Comparison of ENCODE assay signal across 8 cellular contexts in the genomic region with DNA sequence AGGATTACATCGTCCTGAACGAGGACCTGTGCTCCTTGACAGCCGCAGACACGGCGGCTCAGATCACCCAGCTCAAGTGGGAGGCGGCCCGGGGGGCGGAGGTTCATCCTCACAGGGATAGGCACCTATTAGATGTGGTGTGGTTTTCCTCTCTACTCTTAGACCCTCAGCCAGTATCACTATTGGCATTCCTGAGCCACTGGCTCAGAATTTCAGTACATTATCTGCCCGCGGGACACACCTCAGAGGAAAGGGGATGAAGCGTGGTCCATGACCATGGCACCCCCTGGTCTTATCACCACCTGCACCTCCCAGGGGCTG. TPM values are rescaled to one million over a fixed set of nuclear protein-coding genes. Genes with fewer than 3 reads are reported as not detected.
A peak's percentile ranks its signal among the peaks of the same experiment; 100 is the strongest.
DNase-seq lines count a peak whose midpoint lies in the region; FAIRE-seq and TF ChIP-seq lines count a peak whose summit lies in the region.

No MANE protein-coding gene starts in this region.

- no peak for TF ChIP-seq EP300 in H1 (IDR thresholded peaks at IDR 0.05; ENCODE audit: borderline replicate concordance in 1 of 2, low read depth in 2 of 2, low read length in 2 of 2)

- no peaks in the 10 kb centered on the region for H3K36me3 Mint-ChIP-seq in neural crest cell (ENCODE audit: low read depth)

- H3K4me1 Mint-ChIP-seq in neural crest cell = no peaks in the 10 kb centered on the region

- H4K5ac ChIP-seq in H1 (ENCODE audit: insufficient read length, low read depth, low read length) = no peak overlapping the region

- H2AK5ac ChIP-seq in H1 (ENCODE audit: low read depth, low read length) = no peak overlapping the region

- H3K27me3 ChIP-seq in HUES6 (ENCODE audit: control insufficient read depth, insufficient read depth, low read length) (peaks cover 67% of the 10 kb centered on the region), H1 (replicated peaks in 1 of 4; ENCODE audit: control insufficient read depth in 3 of 4, extremely low read depth in 1 of 4, insufficient read depth in 3 of 4, low read length in 3 of 4) (peaks cover 0 to 26% (median 18%) of the 10 kb centered on the region in 4 experiments; a peak in 5 of 7 replicates)

- peaks cover 11% of the 10 kb centered on the region; the same call in 1 of the 2 replicates for H3K23me2 ChIP-seq in H1 (ENCODE audit: low read depth, low read length)

- peak overlapping the region; percentile 49 for H3K4me3 ChIP-seq in AG04449 (ENCODE audit: low read depth, low read length)
- peak overlapping the region; percentile 81 for H3K4me3 ChIP-seq in HUES6 (ENCODE audit: low read depth, low read length)
- peak overlapping the region; percentile 52 to 89 (median 77); a peak in 7 of 8 replicates for H3K4me3 ChIP-seq in H1 (ENCODE audit: extremely low read depth in 1 of 4, insufficient read depth in 2 of 4, low read depth in 3 of 4, low read length in 4 of 4)

- no peak overlapping the region for H3K23ac ChIP-seq in H1 (ENCODE audit: insufficient read length)

- H3K79me2 ChIP-seq in H1 (ENCODE audit: control insufficient read depth in 1 of 2, insufficient read depth in 2 of 2, low read length in 2 of 2) = no peaks in the 10 kb centered on the region

- no peak overlapping the region for H2BK12ac ChIP-seq in H1 (ENCODE audit: low read depth, low read length)

- WGBS in H1 (ENCODE audit: extremely low coverage in 1 of 2, insufficient coverage in 1 of 2, insufficient read length in 1 of 2, insufficient replicate concordance in 2 of 2, low coverage in 1 of 2, low lambda C conversion rate in 2 of 2, missing lambda C conversion rate in 1 of 2), 2 experiments = 59% methylated on average over 6 of the region's 11 CpGs; no CpG with 5 or more reads in 1 of the 2 experiments

- peaks cover 90% of the 10 kb centered on the region for H3K27me3 Mint-ChIP-seq in neural crest cell (ENCODE audit: low read depth)

- no peak overlapping the region for H2BK20ac ChIP-seq in H1 (ENCODE audit: low read length)

- no peaks in the 10 kb centered on the region for H3K9me3 Mint-ChIP-seq in neural crest cell

- TF ChIP-seq POLR2A in H1 (IDR thresholded peaks at IDR 0.05; ENCODE audit: control extremely low read depth in 1 of 2, low read depth in 2 of 2, low read length in 2 of 2) = no peak

- no peak overlapping the region for H3K9ac ChIP-seq in HUES6 (ENCODE audit: low read length)
- H3K9ac ChIP-seq in H1 (replicated peaks in 1 of 4; ENCODE audit: extremely low read depth in 1 of 4, low read depth in 3 of 4, low read length in 3 of 4) = no peak overlapping the region

- CTCF ChIA-PET in AG04449 (lab: Yijun Ruan, JAX) = interaction anchor here (1.3 kb wide), 1 partner anchor 55 kb away, joined by 3 read pairs; no protein-coding TSS in a partner anchor
- CTCF ChIA-PET in H1 (lab: Charles Lee; ENCODE audit: partially characterized antibody) = interaction anchor here (1.0 to 1.8 kb wide), 3 partner anchors 42 to 96 kb away, joined by 3 to 8 read pairs (median 7); no protein-coding TSS in a partner anchor

- H3K4me3 Mint-ChIP-seq in neural crest cell = peak overlapping the region; percentile 78

- H3K36me3 ChIP-seq in HUES6 (ENCODE audit: control insufficient read depth, insufficient read depth, low read length) = no peaks in the 10 kb centered on the region
- H3K36me3 ChIP-seq in H1 (ENCODE audit: control insufficient read depth in 2 of 4, insufficient read depth in 4 of 4, low read length in 3 of 4) = no peaks in the 10 kb centered on the region

- H2BK15ac ChIP-seq in H1 (ENCODE audit: low read length) = no peak overlapping the region

- H3K4me1 ChIP-seq in HUES6 (ENCODE audit: control insufficient read depth, insufficient read depth, low read length) (peaks cover 6% of the 10 kb centered on the region), H1 (replicated peaks in 1 of 4; ENCODE audit: control insufficient read depth in 3 of 4, insufficient read depth in 4 of 4, low read length in 3 of 4) (peaks cover 0 to 6% (median 0%) of the 10 kb centered on the region in 4 experiments; a peak in 1 of 7 replicates)

- H3K14ac ChIP-seq in H1 (ENCODE audit: insufficient read length) = no peak overlapping the region

- TF ChIP-seq RAD21 in H1 (IDR thresholded peaks at IDR 0.05 in 1 of 2, conservative IDR thresholded peaks at IDR 0.05 in 1 of 2; ENCODE audit: low read depth in 2 of 2, low read length in 2 of 2) = no peak

- no peak overlapping the region for H3K27ac Mint-ChIP-seq in neural crest cell (ENCODE audit: unreplicated experiment)

- no peak overlapping the region for H2BK5ac ChIP-seq in H1 (ENCODE audit: low read depth, low read length)

- no peaks in the 10 kb centered on the region for H4K20me1 ChIP-seq in H1 (replicated peaks in 1 of 2; ENCODE audit: control insufficient read depth in 1 of 2, insufficient read depth in 2 of 2, low read length in 2 of 2)

- no peak for FAIRE-seq in H1 (lab: Jason Lieb, UNC)

- H2AFZ ChIP-seq in H1 (ENCODE audit: low read length) = peak overlapping the region; percentile 84; the same call in 1 of the 2 replicates

- H3K56ac ChIP-seq in H1 (replicated peaks; ENCODE audit: insufficient read length, low read depth, low read length) = no peak overlapping the region

- H3K4me2 ChIP-seq in H1 (ENCODE audit: insufficient read depth in 1 of 2, low read depth in 2 of 2, low read length in 2 of 2) = peak overlapping the region; percentile 64 to 92

- no peaks in the 10 kb centered on the region for H3K79me1 ChIP-seq in H1 (ENCODE audit: low read depth, low read length)

- H3K9me3 ChIP-seq in HUES6 (ENCODE audit: control insufficient read depth, insufficient read depth, low read depth, low read length) (peaks cover 5% of the 10 kb centered on the region), H1 (ENCODE audit: insufficient read depth in 2 of 2, low read depth in 1 of 2, low read length in 1 of 2) (peaks cover 0 to 3% of the 10 kb centered on the region in 2 experiments; a peak in 1 of 4 replicates)

- POLR2A ChIA-PET in AG04449 (lab: Yijun Ruan, JAX) (no interaction called here), H1 (lab: Charles Lee; ENCODE audit: partially characterized antibody) (no interaction called here)

- TF ChIP-seq CTCF in AG04449 (IDR thresholded peaks at IDR 0.05; ENCODE audit: insufficient read depth, low read length, missing control alignments) = no peak
- no peak for TF ChIP-seq CTCF in H1 (IDR thresholded peaks at IDR 0.05; ENCODE audit: control extremely low read depth in 1 of 3, insufficient read depth in 1 of 3, low read depth in 1 of 3, low read length in 3 of 3)
- TF ChIP-seq CTCF in neural crest cell (conservative IDR thresholded peaks at IDR 0.05) = no peak

- no peak overlapping the region for H3K18ac ChIP-seq in H1 (ENCODE audit: extremely low read depth, low read length)

- H2BK120ac ChIP-seq in H1 (replicated peaks; ENCODE audit: low read depth, low read length) = no peak overlapping the region

- no peak overlapping the region for H4K91ac ChIP-seq in H1 (replicated peaks; ENCODE audit: insufficient read length, low read length)

- H3K4ac ChIP-seq in H1 (replicated peaks; ENCODE audit: insufficient read length, low read depth, low read length) = no peak overlapping the region

- DNase-seq in AG04449 (ENCODE audit: low read depth, low spot score) = no peak
- DNase-seq in H1 (ENCODE audit: low read depth in 1 of 2, low spot score in 2 of 2) = no peak
- no peak for DNase-seq in neural crest cell (ENCODE audit: low read depth, low spot score)
- no peak for DNase-seq in SIG-M5 treated with dmso at 0.1 percent for 504 hours (lab: John Stamatoyannopoulos, UW; ENCODE audit: unreplicated experiment)
- DNase-seq in OCI-M1 (lab: John Stamatoyannopoulos, UW) = no peak
- DNase-seq in MV-4-11 (lab: John Stamatoyannopoulos, UW) = no peak
- DNase-seq in NCI-H524 treated with DMSO at 0.1 percent for 48 hours (lab: John Stamatoyannopoulos, UW) = no peak

- H3K27ac ChIP-seq in HUES6 (ENCODE audit: low read depth, low read length) (no peak overlapping the region), H1 (ENCODE audit: low read depth, low read length) (no peak overlapping the region)

- no peak overlapping the region for H4K8ac ChIP-seq in H1 (ENCODE audit: extremely low read depth, insufficient read depth, low read length)

TF ChIP-seq in H1, 55 proteins besides CTCF, POLR2A, EP300 and RAD21 (continues in another document):
- TF ChIP-seq HDAC2 (IDR thresholded peaks at IDR 0.05; ENCODE audit: borderline replicate concordance in 1 of 2, low read depth in 2 of 2, low read length in 2 of 2) = no peak

RNA-seq across cellular contexts. Expression of a gene that starts 34.6 kb away (rescaled TPM):
- total RNA-seq in H1 (2021; fragmentation: NEBNext Ultra II Directional; extraction: Animal tissue kit (Norgen Biotek cat#: 25700)) = 4.4 and 4.8 TPM in 2 replicates
- polyA plus RNA-seq in H1 (2011; rRNA removed) = 3.2 and 4.2 TPM in 2 replicates
- polyA plus RNA-seq in H1 (2011; cell fraction: cytosol; rRNA removed) = 4.9 TPM
- 7.8 TPM for polyA plus RNA-seq in H1 (2011; cell fraction: nucleus; rRNA removed)
- 2.1 to 4.4 TPM (median 2.9 TPM) in 4 replicates for polyA plus RNA-seq in H1 (2012, experiment 1 of 2)
- 3.6 TPM for polyA plus RNA-seq in H1 (2012, experiment 2 of 2)
- polyA plus RNA-seq in H1 (2013, experiment 1 of 2) = 6.4 TPM
- polyA plus RNA-seq in H1 (2013, experiment 2 of 2) = 5.8 TPM
- 0.93 and 0.98 TPM in 2 replicates for polyA minus RNA-seq in H1 (2011; rRNA and poly(A)+ RNA removed)
- polyA minus RNA-seq in H1 (2011; cell fraction: cytosol; rRNA and poly(A)+ RNA removed) = 0.88 TPM
- 1.9 TPM for polyA minus RNA-seq in H1 (2011; cell fraction: nucleus; rRNA and poly(A)+ RNA removed)
- total RNA-seq in neural crest cell = not detected in 2 replicates
